In genomic region chr12:54195080-54195479, GRCh38 we compare ENCODE assay signal across 1 cellular context.
TF ChIP-seq lines count a peak whose summit lies in the region.

No MANE protein-coding gene starts in this region.

TF ChIP-seq in K562, 482 proteins besides CTCF, POLR2A, EP300 and RAD21 (continued from another document):
- peak; percentile 79 for TF ChIP-seq PKNOX1 (IDR thresholded peaks at IDR 0.05)
- TF ChIP-seq MEIS2 (IDR thresholded peaks at IDR 0.05; ENCODE audit: partially characterized antibody) = peak; percentile 13
- no peak for TF ChIP-seq ADNP (tag; IDR thresholded peaks at IDR 0.05)
